10 cellular contexts compared by ENCODE assay signal in genomic region chr13:24215732-24216131, GRCh38. TPM values are rescaled to one million over a fixed set of nuclear protein-coding genes. Genes with fewer than 3 reads are reported as not detected.
DNase-seq lines count a peak whose midpoint lies in the region; ATAC-seq and TF ChIP-seq lines count a peak whose summit lies in the region.
"Had no signal": no experiment of that assay in that cellular context is flagged by ENCODE, and none has a peak within 500 bp of the region (broad histone marks: within the 10 kb centered on the region; RNA-seq: fewer than 3 reads in every experiment).

No MANE protein-coding gene starts in this region.

- H3K27ac ChIP-seq in sigmoid colon, result peak overlapping the region in 3 of 4 donors; percentile 36 to 69 (median 61)

- CTCF ChIA-PET in activated CD4-positive, alpha-beta memory T cell treated with anti-CD3 and anti-CD28 coated beads for 36 hours (lab: Charles Lee), result interaction anchor here (1.3 to 1.9 kb wide), 3 partner anchors 162 to 196 kb away, joined by 4 to 6 read pairs (median 6); no protein-coding TSS in a partner anchor
- CTCF ChIA-PET in activated CD8-positive, alpha-beta T cell treated with anti-CD3 and anti-CD28 coated beads, Interleukin-2, amount 10 ng/mL, durations not matched to agents 7 days and 5 days (lab: Charles Lee), result interaction anchor here (0.9 to 7.0 kb wide), 8 partner anchors 12 to 196 kb away, joined by 3 to 82 read pairs (median 7); partner anchors contain the start of gene SPATA13

- in situ Hi-C loops in G401 (cut with HindIII; ENCODE audit: low sequenced_read_pairs), result no loop called here

- no peaks in the 10 kb centered on the region for H3K36me3 ChIP-seq in sigmoid colon

- no peak overlapping the region for H3K4me3 Mint-ChIP-seq in activated CD4-positive, alpha-beta memory T cell treated with anti-CD3 and anti-CD28 coated beads for 36 hours
- no peak overlapping the region for H3K4me3 Mint-ChIP-seq in activated CD8-positive, alpha-beta T cell treated with anti-CD3 and anti-CD28 coated beads, Interleukin-2, amount 10 ng/mL, durations not matched to agents 7 days and 5 days

- H3K36me3 Mint-ChIP-seq in activated CD4-positive, alpha-beta memory T cell treated with anti-CD3 and anti-CD28 coated beads for 36 hours, result no peaks in the 10 kb centered on the region
- H3K36me3 Mint-ChIP-seq in activated CD8-positive, alpha-beta T cell treated with anti-CD3 and anti-CD28 coated beads, Interleukin-2, amount 10 ng/mL, durations not matched to agents 7 days and 5 days (ENCODE audit: low read depth), result peaks cover 4% of the 10 kb centered on the region

- H3K4me3 ChIP-seq in sigmoid colon, result no peak overlapping the region

- TF ChIP-seq EP300 in sigmoid colon (IDR thresholded peaks at IDR 0.05), result peak in 1 of 4 donors; percentile 27

- WGBS in sigmoid colon, 2 donors, result 27 to 46% methylated on average over 2 of the region's 2 CpGs

- peaks cover 4% of the 10 kb centered on the region for H3K27me3 Mint-ChIP-seq in activated CD4-positive, alpha-beta memory T cell treated with anti-CD3 and anti-CD28 coated beads for 36 hours
- no peaks in the 10 kb centered on the region for H3K27me3 Mint-ChIP-seq in activated CD8-positive, alpha-beta T cell treated with anti-CD3 and anti-CD28 coated beads, Interleukin-2, amount 10 ng/mL, durations not matched to agents 7 days and 5 days (ENCODE audit: low read depth)

- no peaks in the 10 kb centered on the region for H3K27me3 ChIP-seq in sigmoid colon

- DNase-seq in G401 (ENCODE audit: low spot score) (peak; percentile 92), amniotic epithelial cell (ENCODE audit: low read depth) (peak; percentile 54), left ventricle myocardium superior (peak; percentile 39), sigmoid colon (no peak)
- no peak for DNase-seq in activated CD4-positive, alpha-beta memory T cell treated with anti-CD3 and anti-CD28 coated beads for 36 hours
- DNase-seq in activated CD8-positive, alpha-beta T cell treated with anti-CD3 and anti-CD28 coated beads, Interleukin-2, amount 10 ng/mL, durations not matched to agents 7 days and 5 days, result no peak
- DNase-seq: activated CD4-positive, alpha-beta T cell treated with anti-CD3 and anti-CD28 coated beads for 1 hour; stimulated activated CD4-positive, alpha-beta T cell treated with anti-CD3 and anti-CD28 coated beads, Interleukin-4, amount 100 ng/mL, for 1 hour had no signal

- H3K4me1 ChIP-seq in sigmoid colon, result peaks cover 0 to 38% (median 28%) of the 10 kb centered on the region in 4 donors

- TF ChIP-seq CTCF in sigmoid colon (IDR thresholded peaks at IDR 0.05), result no peak

- H3K4me1 Mint-ChIP-seq in activated CD4-positive, alpha-beta memory T cell treated with anti-CD3 and anti-CD28 coated beads for 36 hours (ENCODE audit: low read depth), result peaks cover 19% of the 10 kb centered on the region
- H3K4me1 Mint-ChIP-seq in activated CD8-positive, alpha-beta T cell treated with anti-CD3 and anti-CD28 coated beads, Interleukin-2, amount 10 ng/mL, durations not matched to agents 7 days and 5 days (ENCODE audit: low read depth), result peaks cover 36% of the 10 kb centered on the region

- TF ChIP-seq POLR2A in sigmoid colon (IDR thresholded peaks at IDR 0.05), result no peak

- no peaks in the 10 kb centered on the region for H3K9me3 ChIP-seq in sigmoid colon

- no peaks in the 10 kb centered on the region for H3K9me3 Mint-ChIP-seq in activated CD4-positive, alpha-beta memory T cell treated with anti-CD3 and anti-CD28 coated beads for 36 hours
- H3K9me3 Mint-ChIP-seq in activated CD8-positive, alpha-beta T cell treated with anti-CD3 and anti-CD28 coated beads, Interleukin-2, amount 10 ng/mL, durations not matched to agents 7 days and 5 days (ENCODE audit: insufficient read depth), result no peaks in the 10 kb centered on the region

- intact Hi-C loops in left ventricle myocardium superior (cut with micrococcal nuclease), result loop anchor here (10.0 kb wide), 1 partner anchor 161 kb away; no protein-coding TSS in a partner anchor
- intact Hi-C loops in sigmoid colon (cut with DNase I), result loop anchor here (5.0 kb wide), 2 partner anchors 53 to 178 kb away; partner anchors contain the start of gene SPATA13
- intact Hi-C loops in activated CD4-positive, alpha-beta memory T cell treated with anti-CD3 and anti-CD28 coated beads for 36 hours (cut with micrococcal nuclease), result no loop called here

- no peak overlapping the region for H3K27ac Mint-ChIP-seq in activated CD4-positive, alpha-beta memory T cell treated with anti-CD3 and anti-CD28 coated beads for 36 hours
- H3K27ac Mint-ChIP-seq in activated CD8-positive, alpha-beta T cell treated with anti-CD3 and anti-CD28 coated beads, Interleukin-2, amount 10 ng/mL, durations not matched to agents 7 days and 5 days, result no peak overlapping the region

- POLR2A ChIA-PET in activated CD4-positive, alpha-beta memory T cell treated with anti-CD3 and anti-CD28 coated beads for 36 hours (lab: Charles Lee), result no interaction called here
- POLR2A ChIA-PET in activated CD8-positive, alpha-beta T cell treated with anti-CD3 and anti-CD28 coated beads, Interleukin-2, amount 10 ng/mL, durations not matched to agents 7 days and 5 days (lab: Charles Lee), result no interaction called here

- ATAC-seq in left ventricle myocardium superior, result peak; percentile 71
- no peak for ATAC-seq in HG02798 (IDR thresholded peaks at IDR 0.05; ENCODE audit: poor library complexity, unreplicated experiment)
- no peak for ATAC-seq in GM18909 (IDR thresholded peaks at IDR 0.05; ENCODE audit: poor library complexity, unreplicated experiment)
- no peak for ATAC-seq in activated CD8-positive, alpha-beta T cell treated with anti-CD3 and anti-CD28 coated beads, Interleukin-2, amount 10 ng/mL, durations not matched to agents 7 days and 5 days

RNA-seq across cellular contexts. Expression of gene SPATA13, which starts 55.2 kb away (rescaled TPM):
- 0.68 and 0.88 TPM in 2 replicates for total RNA-seq in G401 (2014; rRNA removed; shearing (Covaris generic))
- 7.6 TPM for total RNA-seq in left ventricle myocardium superior
- 10 to 100 TPM; 16.1 to 29.4 (median 21.7) TPM for total RNA-seq in sigmoid colon
- 10 to 100 TPM; 15.6 to 20.6 (median 18.1) TPM for polyA plus RNA-seq in sigmoid colon
- 10 to 100 TPM; 50.3 to 50.8 TPM for total RNA-seq in activated CD4-positive, alpha-beta memory T cell treated with anti-CD3 and anti-CD28 coated beads for 36 hours
- total RNA-seq in activated CD8-positive, alpha-beta T cell treated with anti-CD3 and anti-CD28 coated beads, Interleukin-2, amount 10 ng/mL, durations not matched to agents 7 days and 5 days, result 10 to 100 TPM; 57.4 to 63.2 TPM

Comparison
In these comparisons a context has a peak if more than half of its experiments do, and no peak if none do; other contexts are left out.
1. DNase-seq: peak in G401 (single experiment), amniotic epithelial cell (single experiment) and left ventricle myocardium superior (single experiment); none in sigmoid colon (single experiment), activated CD4-positive, alpha-beta memory T cell treated with anti-CD3 and anti-CD28 coated beads for 36 hours (single experiment) and activated CD8-positive, alpha-beta T cell treated with anti-CD3 and anti-CD28 coated beads, Interleukin-2, amount 10 ng/mL, durations not matched to agents 7 days and 5 days (single experiment).